8 cellular contexts compared by ENCODE assay signal in genomic region chr5:41924526-41924871, GRCh38. TPM values are rescaled to one million over a fixed set of nuclear protein-coding genes. Genes with fewer than 3 reads are reported as not detected.
DNase-seq lines count a peak whose midpoint lies in the region; ATAC-seq and TF ChIP-seq lines count a peak whose summit lies in the region.

No MANE protein-coding gene starts in this region.

- WGBS in SK-N-SH (ENCODE audit: low lambda C conversion rate): 94% methylated on average over 4 of the region's 4 CpGs
- WGBS in suprapubic skin: 70% methylated on average over 4 of the region's 4 CpGs

- no peaks in the 10 kb centered on the region for H3K9me3 ChIP-seq in SK-N-SH
- no peaks in the 10 kb centered on the region for H3K9me3 ChIP-seq in suprapubic skin

- no peaks in the 10 kb centered on the region for H3K9me2 ChIP-seq in SK-N-SH

- peak overlapping the region; percentile 80 for H3K9ac ChIP-seq in SK-N-SH

- H3K4me1 ChIP-seq in SK-N-SH (ENCODE audit: control insufficient read depth in 1 of 2, insufficient read depth in 2 of 2, low read depth in 1 of 2, low read length in 1 of 2): peaks cover 0 to 8% of the 10 kb centered on the region in 2 experiments; a peak in 1 of 4 replicates
- H3K4me1 ChIP-seq in suprapubic skin: peaks cover 12% of the 10 kb centered on the region

- no peaks in the 10 kb centered on the region for H3K27me3 Mint-ChIP-seq in activated naive CD8-positive, alpha-beta T cell treated with anti-CD3 and anti-CD28 coated beads for 36 hours

- H3K36me3 ChIP-seq in SK-N-SH (replicated peaks in 1 of 2; ENCODE audit: control insufficient read depth in 1 of 2, insufficient read depth in 2 of 2, low read length in 1 of 2) (peaks cover 9 to 27% of the 10 kb centered on the region in 2 experiments), suprapubic skin (peaks cover 6% of the 10 kb centered on the region)

- H3K9me3 Mint-ChIP-seq in activated naive CD8-positive, alpha-beta T cell treated with anti-CD3 and anti-CD28 coated beads for 36 hours: no peaks in the 10 kb centered on the region

- peaks cover 13% of the 10 kb centered on the region for H3F3A ChIP-seq in SK-N-SH (replicated peaks; ENCODE audit: insufficient read depth)

- H3K27ac ChIP-seq in SK-N-SH (ENCODE audit: low read depth in 2 of 2, low read length in 1 of 2): peak overlapping the region; percentile 32 to 34; a peak in 2 of 4 replicates
- H3K27ac ChIP-seq in suprapubic skin: peak overlapping the region; percentile 95

- H3K79me2 ChIP-seq in SK-N-SH (ENCODE audit: insufficient read depth): no peaks in the 10 kb centered on the region

- H3K4me3 Mint-ChIP-seq in activated naive CD8-positive, alpha-beta T cell treated with anti-CD3 and anti-CD28 coated beads for 36 hours: peak overlapping the region; percentile 90

- TF ChIP-seq CTCF in SK-N-SH (IDR thresholded peaks at IDR 0.05) (no peak), suprapubic skin (IDR thresholded peaks at IDR 0.05) (no peak)

- no peak for ATAC-seq in SK-N-SH treated with all-trans-retinoic acid at 6 μM for 48 hours
- ATAC-seq in HG02852 (IDR thresholded peaks at IDR 0.05; ENCODE audit: unreplicated experiment): no peak

- peaks cover 10% of the 10 kb centered on the region for H3K36me3 Mint-ChIP-seq in activated naive CD8-positive, alpha-beta T cell treated with anti-CD3 and anti-CD28 coated beads for 36 hours

- peak overlapping the region; percentile 91 for H3K4me2 ChIP-seq in SK-N-SH

- no peak for TF ChIP-seq EP300 in SK-N-SH (IDR thresholded peaks at IDR 0.05; ENCODE audit: borderline replicate concordance in 1 of 2, low read depth in 1 of 2, low read length in 1 of 2)
- no peak for TF ChIP-seq EP300 in suprapubic skin (IDR thresholded peaks at IDR 0.05)

- CTCF ChIA-PET in SK-N-SH (lab: Yijun Ruan, JAX): interaction anchor here (0.7 to 2.0 kb wide), 6 partner anchors 9 to 68 kb away, joined by 3 to 5 read pairs (median 4); no protein-coding TSS in a partner anchor

- H3K4me1 Mint-ChIP-seq in activated naive CD8-positive, alpha-beta T cell treated with anti-CD3 and anti-CD28 coated beads for 36 hours: peaks cover 27% of the 10 kb centered on the region

- peak overlapping the region; percentile 99 for H2AFZ ChIP-seq in SK-N-SH (ENCODE audit: low read depth)

- H3K27ac Mint-ChIP-seq in activated naive CD8-positive, alpha-beta T cell treated with anti-CD3 and anti-CD28 coated beads for 36 hours: peak overlapping the region; percentile 95

- POLR2A ChIA-PET in SK-N-SH (lab: Yijun Ruan, JAX): interaction anchor here (0.5 to 1.7 kb wide), 2 partner anchors 20 to 993 kb away, joined by 3 to 11 read pairs; partner anchors contain the start of gene RIMOC1

- TF ChIP-seq RAD21 in SK-N-SH (IDR thresholded peaks at IDR 0.05; ENCODE audit: low read length): no peak

- H3K4me3 ChIP-seq in SK-N-SH (ENCODE audit: low read depth in 2 of 2, low read length in 1 of 2): peak overlapping the region; percentile 66 to 79
- H3K4me3 ChIP-seq in suprapubic skin: peak overlapping the region; percentile 85

- H3K27me3 ChIP-seq in SK-N-SH (ENCODE audit: insufficient read depth): no peaks in the 10 kb centered on the region
- H3K27me3 ChIP-seq in suprapubic skin: no peaks in the 10 kb centered on the region

- H4K20me1 ChIP-seq in SK-N-SH (ENCODE audit: insufficient read depth): no peaks in the 10 kb centered on the region

- DNase-seq in SK-N-SH: no peak
- no peak for DNase-seq in activated naive CD8-positive, alpha-beta T cell treated with anti-CD3 and anti-CD28 coated beads for 36 hours
- peak; percentile 9 for DNase-seq in inferior parietal cortex (ENCODE audit: extremely low spot score)
- DNase-seq in suprapubic skin (ENCODE audit: low spot score in 2 of 2): no peak
- no peak for DNase-seq in dermis blood vessel endothelial cell
- no peak for DNase-seq in DMS153 (lab: John Stamatoyannopoulos, UW)

- TF ChIP-seq POLR2A in suprapubic skin (IDR thresholded peaks at IDR 0.05): no peak

TF ChIP-seq in SK-N-SH, 30 proteins besides CTCF, POLR2A, EP300 and RAD21 (continues in another document):
- TF ChIP-seq SMC3 (IDR thresholded peaks at IDR 0.05; ENCODE audit: low read depth, low read length) (no peak), REST (IDR thresholded peaks at IDR 0.05; ENCODE audit: low read depth, low read length) (no peak)

TF ChIP-seq in SK-N-SH treated with all-trans-retinoic acid at 6 μM for 48 hours, 23 proteins besides CTCF, POLR2A, EP300 and RAD21:
- no peak for TF ChIP-seq GLIS3 (CRISPR knock-in tag; IDR thresholded peaks at IDR 0.05)
- TF ChIP-seq ZFP30 (CRISPR knock-in tag; IDR thresholded peaks at IDR 0.05): no peak
- no peak for TF ChIP-seq TCF4 (CRISPR knock-in tag; IDR thresholded peaks at IDR 0.05; ENCODE audit: borderline replicate concordance)
- no peak for TF ChIP-seq RARB (CRISPR knock-in tag; IDR thresholded peaks at IDR 0.05)
- TF ChIP-seq TSHZ2 (CRISPR knock-in tag; IDR thresholded peaks at IDR 0.05): no peak
- no peak for TF ChIP-seq PATZ1 (CRISPR knock-in tag; IDR thresholded peaks at IDR 0.05; ENCODE audit: borderline replicate concordance)
- TF ChIP-seq SNAI2 (CRISPR knock-in tag; IDR thresholded peaks at IDR 0.05): no peak
- no peak for TF ChIP-seq ISL1 (CRISPR knock-in tag; IDR thresholded peaks at IDR 0.05)
- TF ChIP-seq TOX (CRISPR knock-in tag; IDR thresholded peaks at IDR 0.05; ENCODE audit: borderline replicate concordance): no peak
- TF ChIP-seq ZNF8 (CRISPR knock-in tag; IDR thresholded peaks at IDR 0.05): no peak
- no peak for TF ChIP-seq ZNF70 (CRISPR knock-in tag; IDR thresholded peaks at IDR 0.05)
- no peak for TF ChIP-seq ARNTL (CRISPR knock-in tag; IDR thresholded peaks at IDR 0.05; ENCODE audit: borderline replicate concordance, low read depth)

RNA-seq across cellular contexts. Expression of gene FBXO4, which starts 0.6 kb away (rescaled TPM):
- 2.9 and 3.9 TPM in 2 replicates for polyA plus RNA-seq in SK-N-SH (2012; rRNA removed)
- 6.0 and 6.3 TPM in 2 replicates for polyA plus RNA-seq in SK-N-SH (2012; cell fraction: cytosol; rRNA removed)
- polyA plus RNA-seq in SK-N-SH (2012; cell fraction: nucleus; rRNA removed): 1.3 and 2.8 TPM in 2 replicates
- total RNA-seq in activated naive CD8-positive, alpha-beta T cell treated with anti-CD3 and anti-CD28 coated beads for 36 hours: 10 to 100 TPM; 16.2 to 18.3 TPM
- total RNA-seq in suprapubic skin (10 to 100 TPM in 1 of 4 donors, 1 to 10 TPM in 3; 8.7 to 16.4 (median 9.9) TPM), dermis blood vessel endothelial cell (8.0 and 10.6 TPM in 2 replicates)

RNA-seq across cellular contexts. Expression of gene RIMOC1, which starts 20.4 kb away (rescaled TPM):
- 6.5 and 9.5 TPM in 2 replicates for polyA plus RNA-seq in SK-N-SH (2012; rRNA removed)
- 11.6 and 14.4 TPM in 2 replicates for polyA plus RNA-seq in SK-N-SH (2012; cell fraction: cytosol; rRNA removed)
- polyA plus RNA-seq in SK-N-SH (2012; cell fraction: nucleus; rRNA removed): 2.3 and 6.3 TPM in 2 replicates
- 10 to 100 TPM; 31.0 to 31.5 TPM for total RNA-seq in activated naive CD8-positive, alpha-beta T cell treated with anti-CD3 and anti-CD28 coated beads for 36 hours
- total RNA-seq in suprapubic skin: 10 to 100 TPM; 10.6 to 20.9 (median 16.9) TPM
- total RNA-seq in dermis blood vessel endothelial cell: 14.6 and 18.1 TPM in 2 replicates

RNA-seq across cellular contexts. Expression of gene OXCT1, which starts 54.3 kb away (rescaled TPM):
- polyA plus RNA-seq in SK-N-SH (2012; rRNA removed): 11.7 and 14.9 TPM in 2 replicates
- 18.4 and 20.9 TPM in 2 replicates for polyA plus RNA-seq in SK-N-SH (2012; cell fraction: cytosol; rRNA removed)
- polyA plus RNA-seq in SK-N-SH (2012; cell fraction: nucleus; rRNA removed): 6.4 and 12.6 TPM in 2 replicates
- 10 to 100 TPM; 77.5 to 80.6 TPM for total RNA-seq in activated naive CD8-positive, alpha-beta T cell treated with anti-CD3 and anti-CD28 coated beads for 36 hours
- total RNA-seq in suprapubic skin (10 to 100 TPM; 17.4 to 71.9 (median 24.7) TPM), dermis blood vessel endothelial cell (21.6 and 66.5 TPM in 2 replicates)
